ENCODE assay signal across 29 cellular contexts in genomic region chr18:50177294-50177992, GRCh38. TPM values are rescaled to one million over a fixed set of nuclear protein-coding genes. Genes with fewer than 3 reads are reported as not detected.
"Had no signal": no experiment of that assay in that cellular context is flagged by ENCODE, and none has a peak within 500 bp of the region (broad histone marks: within the 10 kb centered on the region; RNA-seq: fewer than 3 reads in every experiment).

No MANE protein-coding gene starts in this region.

- DNase-seq: activated B cell treated with CpG ODN at 0.5 μM for 24 hours; activated CD4-positive, alpha-beta T cell treated with anti-CD3 and anti-CD28 coated beads for 1 hour; activated CD4-positive, alpha-beta T cell treated with anti-CD3 and anti-CD28 coated beads, Interleukin-2, amount 10 ng/mL, durations not matched to agents 24 days and 14 days; activated CD4-positive, alpha-beta T cell treated with anti-CD3 and anti-CD28 coated beads, Interleukin-2, amount 50 U/mL, for 48 hours; activated CD8-positive, alpha-beta memory T cell treated with anti-CD3 and anti-CD28 coated beads, Interleukin-2, amount 10 ng/mL, durations not matched to agents 7 days and 5 days; activated effector memory CD4-positive, alpha-beta T cell treated with Interleukin-2 at 50 U/mL for 16 hours; activated naive CD4-positive, alpha-beta T cell; activated naive CD8-positive, alpha-beta T cell treated with anti-CD3 and anti-CD28 coated beads, Interleukin-2, amount 50 U/mL, for 24 hours; activated T-cell treated with anti-CD3 and anti-CD28 coated beads, Interleukin-2, amount 50 U/mL, for 24 hours; amniotic stem cell; body of pancreas; central memory CD4-positive, alpha-beta T cell; KG1; MV-4-11; NCI-H1092 treated with DMSO at 0.1 percent for 48 hours; NCI-H1417 treated with DMSO at 0.1 percent for 48 hours; NCI-H1694; NCI-H2029; NCI-H2107; NCI-H2171 treated with DMSO at 0.1 percent for 48 hours; NCI-H524 treated with DMSO at 0.1 percent for 48 hours; NK-92 treated with Interleukin-12 subunit alpha and Interleukin-12 subunit beta, amount 100 ng/mL, for 24 hours; OCI-M1; RPMI8226; T-helper 1 cell had no signal

- ATAC-seq: activated CD8-positive, alpha-beta memory T cell treated with anti-CD3 and anti-CD28 coated beads, Interleukin-2, amount 10 ng/mL, durations not matched to agents 7 days and 5 days; activated naive CD4-positive, alpha-beta T cell treated with anti-CD3 and anti-CD28 coated beads, Interleukin-2, amount 50 U/mL, for 72 hours; activated naive CD8-positive, alpha-beta T cell treated with anti-CD3 and anti-CD28 coated beads, Interleukin-2, amount 50 U/mL, for 24 hours; body of pancreas; Panc1; Right ventricle myocardium inferior had no signal

RNA-seq across cellular contexts. Expression of gene MYO5B, which starts 17.5 kb away (rescaled TPM):
- total RNA-seq: activated T-helper 1 cell treated with anti-CD3 and anti-CD28 coated beads, Interleukin-12 subunit alpha, Interleukin-12 subunit beta, Interleukin-2, Interleukin-4 antibody, amounts not matched to agents 30 ng/mL and 10 ng/mL and 1 ng/mL, durations not matched to agents 14 hours and 24 hours and 36 hours had no signal
